Comparison of ENCODE assay signal across 17 cellular contexts in genomic region chr10:119231654-119232053, GRCh38. TPM values are rescaled to one million over a fixed set of nuclear protein-coding genes. Genes with fewer than 3 reads are reported as not detected.
DNase-seq lines count a peak whose midpoint lies in the region; ATAC-seq and TF ChIP-seq lines count a peak whose summit lies in the region.
"Had no signal": no experiment of that assay in that cellular context is flagged by ENCODE, and none has a peak within 500 bp of the region (broad histone marks: within the 10 kb centered on the region; RNA-seq: fewer than 3 reads in every experiment).

No MANE protein-coding gene starts in this region.

- H3K27ac Mint-ChIP-seq in activated CD4-positive, alpha-beta T cell treated with anti-CD3 and anti-CD28 coated beads for 36 hours = peak overlapping the region; percentile 40
- H3K27ac Mint-ChIP-seq in stimulated activated effector memory CD8-positive, alpha-beta T cell treated with anti-CD3 and anti-CD28 coated beads, Interleukin-12 subunit alpha, Interleukin-12 subunit beta, amount 100 ng/mL, for 72 hours = peak overlapping the region; percentile 77
- H3K27ac Mint-ChIP-seq in HFFc6 = no peak overlapping the region

- TF ChIP-seq CTCF in HFFc6 (IDR thresholded peaks at IDR 0.05) = no peak

- H3K27me3 Mint-ChIP-seq in activated CD4-positive, alpha-beta T cell treated with anti-CD3 and anti-CD28 coated beads for 36 hours = no peaks in the 10 kb centered on the region
- no peaks in the 10 kb centered on the region; the same call in 1 of the 2 replicates for H3K27me3 Mint-ChIP-seq in HFFc6 (ENCODE audit: insufficient read depth)

- peaks cover 22% of the 10 kb centered on the region for H3K36me3 Mint-ChIP-seq in activated CD4-positive, alpha-beta T cell treated with anti-CD3 and anti-CD28 coated beads for 36 hours (ENCODE audit: low read depth)
- no peaks in the 10 kb centered on the region for H3K36me3 Mint-ChIP-seq in stimulated activated effector memory CD8-positive, alpha-beta T cell treated with anti-CD3 and anti-CD28 coated beads, Interleukin-12 subunit alpha, Interleukin-12 subunit beta, amount 100 ng/mL, for 72 hours
- no peaks in the 10 kb centered on the region for H3K36me3 Mint-ChIP-seq in HFFc6 (ENCODE audit: low read depth)

- no peak for ATAC-seq in activated CD4-positive, alpha-beta T cell treated with anti-CD3 and anti-CD28 coated beads for 36 hours
- no peak for ATAC-seq in stimulated activated effector memory CD8-positive, alpha-beta T cell treated with anti-CD3 and anti-CD28 coated beads, Interleukin-12 subunit alpha, Interleukin-12 subunit beta, amount 100 ng/mL, for 72 hours

- no peak overlapping the region for H3K4me3 Mint-ChIP-seq in activated CD4-positive, alpha-beta T cell treated with anti-CD3 and anti-CD28 coated beads for 36 hours
- H3K4me3 Mint-ChIP-seq in stimulated activated effector memory CD8-positive, alpha-beta T cell treated with anti-CD3 and anti-CD28 coated beads, Interleukin-12 subunit alpha, Interleukin-12 subunit beta, amount 100 ng/mL, for 72 hours = no peak overlapping the region
- H3K4me3 Mint-ChIP-seq in HFFc6 = no peak overlapping the region
- H3K4me3 Mint-ChIP-seq: CD8-positive, alpha-beta memory T cell had no signal

- POLR2A ChIA-PET in activated CD4-positive, alpha-beta T cell treated with anti-CD3 and anti-CD28 coated beads for 36 hours (lab: Charles Lee) = interaction anchor here (0.7 kb wide), 1 partner anchor 24 kb away, joined by 3 read pairs; the partner anchor contains the start of gene GRK5

- DNase-seq in activated CD4-positive, alpha-beta T cell treated with anti-CD3 and anti-CD28 coated beads for 36 hours = no peak
- DNase-seq in activated CD4-positive, alpha-beta T cell treated with anti-CD3 and anti-CD28 coated beads, Interleukin-2, amount 50 U/mL, for 1 hour = no peak
- DNase-seq in KBM-7 (peak; percentile 55), dermis blood vessel endothelial cell (peak; percentile 56), NCI-H82 treated with DMSO at 0.1 percent for 48 hours (lab: John Stamatoyannopoulos, UW; ENCODE audit: unreplicated experiment) (no peak), HFFc6 (no peak)
- no peak for DNase-seq in stimulated activated effector memory CD8-positive, alpha-beta T cell treated with anti-CD3 and anti-CD28 coated beads, Interleukin-12 subunit alpha, Interleukin-12 subunit beta, amount 100 ng/mL, for 72 hours (ENCODE audit: low spot score in 2 of 2)
- DNase-seq: AML-193; C1 segment of cervical spinal cord; CD8-positive, alpha-beta memory T cell; EL; GF-D8; MG63; NCI-H1417 treated with DMSO at 0.1 percent for 48 hours; NCI-H187; Peyer's patch; SJCRH30 had no signal

- CTCF ChIA-PET in activated CD4-positive, alpha-beta T cell treated with anti-CD3 and anti-CD28 coated beads for 36 hours (lab: Charles Lee) = interaction anchor here (1.1 to 1.2 kb wide), 4 partner anchors 8 to 24 kb away, joined by 3 to 5 read pairs (median 4); partner anchors contain the start of gene GRK5

- in situ Hi-C loops in KBM-7 (cut with MboI; ENCODE audit: low pct_unique_long_range_greater_than_20kb, low sequenced_read_pairs) = no loop called here

- intact Hi-C loops in activated CD4-positive, alpha-beta T cell treated with anti-CD3 and anti-CD28 coated beads for 36 hours (cut with DNase I, micrococcal nuclease) = loop anchor here in 1 of 2 experiments (2.0 kb wide), 1 partner anchor 23 kb away; no protein-coding TSS in a partner anchor

- peaks cover 40% of the 10 kb centered on the region for H3K4me1 Mint-ChIP-seq in activated CD4-positive, alpha-beta T cell treated with anti-CD3 and anti-CD28 coated beads for 36 hours
- peaks cover 36% of the 10 kb centered on the region for H3K4me1 Mint-ChIP-seq in stimulated activated effector memory CD8-positive, alpha-beta T cell treated with anti-CD3 and anti-CD28 coated beads, Interleukin-12 subunit alpha, Interleukin-12 subunit beta, amount 100 ng/mL, for 72 hours
- peaks cover 15% of the 10 kb centered on the region for H3K4me1 Mint-ChIP-seq in HFFc6 (ENCODE audit: low read depth)

- peaks cover 19% of the 10 kb centered on the region for H3K9me3 Mint-ChIP-seq in activated CD4-positive, alpha-beta T cell treated with anti-CD3 and anti-CD28 coated beads for 36 hours (ENCODE audit: low read depth)
- no peaks in the 10 kb centered on the region for H3K9me3 Mint-ChIP-seq in stimulated activated effector memory CD8-positive, alpha-beta T cell treated with anti-CD3 and anti-CD28 coated beads, Interleukin-12 subunit alpha, Interleukin-12 subunit beta, amount 100 ng/mL, for 72 hours
- H3K9me3 Mint-ChIP-seq in HFFc6 = no peaks in the 10 kb centered on the region

RNA-seq across cellular contexts. Expression of gene GRK5, which starts 24.3 kb away (rescaled TPM):
- 10 to 100 TPM; 21.2 to 24.8 TPM for total RNA-seq in activated CD4-positive, alpha-beta T cell treated with anti-CD3 and anti-CD28 coated beads for 36 hours
- 47.0 and 57.9 TPM in 2 replicates for total RNA-seq in dermis blood vessel endothelial cell
- 10 to 100 TPM in 4 of 6 experiments, 1 to 10 TPM in 2; 9.7 to 16.8 (median 15.9) TPM for total RNA-seq in HFFc6 (2021; fragmentation: NEBNext Ultra II Directional; extraction: Animal tissue kit (Norgen Biotek cat#: 25700))

RNA-seq across cellular contexts. Expression of gene PRDX3, which starts 53.0 kb away (rescaled TPM):
- 100 to 1,000 TPM; 160 to 217 TPM for total RNA-seq in activated CD4-positive, alpha-beta T cell treated with anti-CD3 and anti-CD28 coated beads for 36 hours
- total RNA-seq in dermis blood vessel endothelial cell = 158 and 231 TPM in 2 replicates
- total RNA-seq in HFFc6 (2021; fragmentation: NEBNext Ultra II Directional; extraction: Animal tissue kit (Norgen Biotek cat#: 25700)) = 100 to 1,000 TPM; 156 to 183 (median 171) TPM

Comparison
In these comparisons a context has a peak if more than half of its experiments do, and no peak if none do; other contexts are left out.
1. DNase-seq: peak in KBM-7 (single experiment) and dermis blood vessel endothelial cell (single experiment); none in activated CD4-positive, alpha-beta T cell treated with anti-CD3 and anti-CD28 coated beads for 36 hours (single experiment), activated CD4-positive, alpha-beta T cell treated with anti-CD3 and anti-CD28 coated beads, Interleukin-2, amount 50 U/mL, for 1 hour (single experiment), stimulated activated effector memory CD8-positive, alpha-beta T cell treated with anti-CD3 and anti-CD28 coated beads, Interleukin-12 subunit alpha, Interleukin-12 subunit beta, amount 100 ng/mL, for 72 hours (0 of 2), NCI-H82 treated with DMSO at 0.1 percent for 48 hours (single experiment) and HFFc6 (single experiment).